Comparison of ENCODE assay signal across 9 cellular contexts in the genomic region with DNA sequence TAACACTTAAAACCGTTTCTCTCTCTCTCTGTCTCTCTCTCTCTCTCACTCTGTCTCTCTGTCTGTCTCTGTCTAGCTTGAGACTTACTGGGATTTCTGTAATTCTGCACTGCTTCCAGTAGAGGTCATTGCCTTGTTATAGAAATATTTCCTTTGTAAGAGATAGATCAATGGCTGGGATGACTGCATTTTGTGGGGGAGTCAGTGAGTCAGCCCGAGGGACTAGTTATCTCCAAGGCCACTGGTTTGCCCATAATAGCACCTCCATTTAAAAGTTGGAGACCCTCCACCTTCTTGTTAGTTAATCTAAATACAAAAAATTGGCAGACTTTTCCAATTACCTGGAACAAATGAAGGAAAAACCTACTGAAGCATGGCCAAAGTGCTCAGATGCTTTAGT.
A peak's percentile ranks its signal among the peaks of the same experiment; 100 is the strongest.
DNase-seq lines count a peak whose midpoint lies in the region; ATAC-seq and TF ChIP-seq lines count a peak whose summit lies in the region.
"Had no signal": no experiment of that assay in that cellular context is flagged by ENCODE, and none has a peak within 500 bp of the region (broad histone marks: within the 10 kb centered on the region; RNA-seq: fewer than 3 reads in every experiment).

No MANE protein-coding gene starts in this region.

- intact Hi-C loops in posterior cingulate gyrus (cut with DNase I), result no loop called here

- peak; percentile 65 for ATAC-seq in GM19452 (IDR thresholded peaks at IDR 0.05; ENCODE audit: unreplicated experiment)
- ATAC-seq in HG03439 (IDR thresholded peaks at IDR 0.05; ENCODE audit: unreplicated experiment), result peak; percentile 72
- ATAC-seq in SK-N-SH treated with all-trans-retinoic acid at 6 μM for 48 hours, result peak; percentile 91

- DNase-seq in EL (peak; percentile 40), iPS DF 19.7 (ENCODE audit: low read depth, low spot score) (peak; percentile 20), mucosa of gallbladder (ENCODE audit: low spot score) (no peak), NCI-H774 (lab: John Stamatoyannopoulos, UW) (no peak), posterior cingulate gyrus (no peak)
- DNase-seq: naive B cell had no signal

TF ChIP-seq in SK-N-SH treated with all-trans-retinoic acid at 6 μM for 48 hours, 23 proteins besides CTCF, POLR2A, EP300 and RAD21:
- TF ChIP-seq, protein P1, sequence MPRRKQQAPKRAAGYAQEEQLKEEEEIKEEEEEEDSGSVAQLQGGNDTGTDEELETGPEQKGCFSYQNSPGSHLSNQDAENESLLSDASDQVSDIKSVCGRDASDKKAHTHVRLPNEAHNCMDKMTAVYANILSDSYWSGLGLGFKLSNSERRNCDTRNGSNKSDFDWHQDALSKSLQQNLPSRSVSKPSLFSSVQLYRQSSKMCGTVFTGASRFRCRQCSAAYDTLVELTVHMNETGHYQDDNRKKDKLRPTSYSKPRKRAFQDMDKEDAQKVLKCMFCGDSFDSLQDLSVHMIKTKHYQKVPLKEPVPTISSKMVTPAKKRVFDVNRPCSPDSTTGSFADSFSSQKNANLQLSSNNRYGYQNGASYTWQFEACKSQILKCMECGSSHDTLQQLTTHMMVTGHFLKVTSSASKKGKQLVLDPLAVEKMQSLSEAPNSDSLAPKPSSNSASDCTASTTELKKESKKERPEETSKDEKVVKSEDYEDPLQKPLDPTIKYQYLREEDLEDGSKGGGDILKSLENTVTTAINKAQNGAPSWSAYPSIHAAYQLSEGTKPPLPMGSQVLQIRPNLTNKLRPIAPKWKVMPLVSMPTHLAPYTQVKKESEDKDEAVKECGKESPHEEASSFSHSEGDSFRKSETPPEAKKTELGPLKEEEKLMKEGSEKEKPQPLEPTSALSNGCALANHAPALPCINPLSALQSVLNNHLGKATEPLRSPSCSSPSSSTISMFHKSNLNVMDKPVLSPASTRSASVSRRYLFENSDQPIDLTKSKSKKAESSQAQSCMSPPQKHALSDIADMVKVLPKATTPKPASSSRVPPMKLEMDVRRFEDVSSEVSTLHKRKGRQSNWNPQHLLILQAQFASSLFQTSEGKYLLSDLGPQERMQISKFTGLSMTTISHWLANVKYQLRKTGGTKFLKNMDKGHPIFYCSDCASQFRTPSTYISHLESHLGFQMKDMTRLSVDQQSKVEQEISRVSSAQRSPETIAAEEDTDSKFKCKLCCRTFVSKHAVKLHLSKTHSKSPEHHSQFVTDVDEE (CRISPR knock-in tag; IDR thresholded peaks at IDR 0.05), result no peak
- TF ChIP-seq, protein P2, sequence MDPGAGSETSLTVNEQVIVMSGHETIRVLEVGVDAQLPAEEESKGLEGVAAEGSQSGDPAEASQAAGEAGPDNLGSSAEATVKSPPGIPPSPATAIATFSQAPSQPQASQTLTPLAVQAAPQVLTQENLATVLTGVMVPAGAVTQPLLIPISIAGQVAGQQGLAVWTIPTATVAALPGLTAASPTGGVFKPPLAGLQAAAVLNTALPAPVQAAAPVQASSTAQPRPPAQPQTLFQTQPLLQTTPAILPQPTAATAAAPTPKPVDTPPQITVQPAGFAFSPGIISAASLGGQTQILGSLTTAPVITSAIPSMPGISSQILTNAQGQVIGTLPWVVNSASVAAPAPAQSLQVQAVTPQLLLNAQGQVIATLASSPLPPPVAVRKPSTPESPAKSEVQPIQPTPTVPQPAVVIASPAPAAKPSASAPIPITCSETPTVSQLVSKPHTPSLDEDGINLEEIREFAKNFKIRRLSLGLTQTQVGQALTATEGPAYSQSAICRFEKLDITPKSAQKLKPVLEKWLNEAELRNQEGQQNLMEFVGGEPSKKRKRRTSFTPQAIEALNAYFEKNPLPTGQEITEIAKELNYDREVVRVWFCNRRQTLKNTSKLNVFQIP (CRISPR knock-in tag; IDR thresholded peaks at IDR 0.05; ENCODE audit: borderline replicate concordance, low read depth), result no peak
- TF ChIP-seq, protein P3, sequence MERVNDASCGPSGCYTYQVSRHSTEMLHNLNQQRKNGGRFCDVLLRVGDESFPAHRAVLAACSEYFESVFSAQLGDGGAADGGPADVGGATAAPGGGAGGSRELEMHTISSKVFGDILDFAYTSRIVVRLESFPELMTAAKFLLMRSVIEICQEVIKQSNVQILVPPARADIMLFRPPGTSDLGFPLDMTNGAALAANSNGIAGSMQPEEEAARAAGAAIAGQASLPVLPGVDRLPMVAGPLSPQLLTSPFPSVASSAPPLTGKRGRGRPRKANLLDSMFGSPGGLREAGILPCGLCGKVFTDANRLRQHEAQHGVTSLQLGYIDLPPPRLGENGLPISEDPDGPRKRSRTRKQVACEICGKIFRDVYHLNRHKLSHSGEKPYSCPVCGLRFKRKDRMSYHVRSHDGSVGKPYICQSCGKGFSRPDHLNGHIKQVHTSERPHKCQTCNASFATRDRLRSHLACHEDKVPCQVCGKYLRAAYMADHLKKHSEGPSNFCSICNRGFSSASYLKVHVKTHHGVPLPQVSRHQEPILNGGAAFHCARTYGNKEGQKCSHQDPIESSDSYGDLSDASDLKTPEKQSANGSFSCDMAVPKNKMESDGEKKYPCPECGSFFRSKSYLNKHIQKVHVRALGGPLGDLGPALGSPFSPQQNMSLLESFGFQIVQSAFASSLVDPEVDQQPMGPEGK (CRISPR knock-in tag; IDR thresholded peaks at IDR 0.05; ENCODE audit: borderline replicate concordance), result no peak
- TF ChIP-seq ZFP30 (CRISPR knock-in tag; IDR thresholded peaks at IDR 0.05), result no peak
- TF ChIP-seq GLIS3 (CRISPR knock-in tag; IDR thresholded peaks at IDR 0.05), result no peak
- TF ChIP-seq ESRRG (CRISPR knock-in tag; IDR thresholded peaks at IDR 0.05), result no peak
- TF ChIP-seq, protein P4, sequence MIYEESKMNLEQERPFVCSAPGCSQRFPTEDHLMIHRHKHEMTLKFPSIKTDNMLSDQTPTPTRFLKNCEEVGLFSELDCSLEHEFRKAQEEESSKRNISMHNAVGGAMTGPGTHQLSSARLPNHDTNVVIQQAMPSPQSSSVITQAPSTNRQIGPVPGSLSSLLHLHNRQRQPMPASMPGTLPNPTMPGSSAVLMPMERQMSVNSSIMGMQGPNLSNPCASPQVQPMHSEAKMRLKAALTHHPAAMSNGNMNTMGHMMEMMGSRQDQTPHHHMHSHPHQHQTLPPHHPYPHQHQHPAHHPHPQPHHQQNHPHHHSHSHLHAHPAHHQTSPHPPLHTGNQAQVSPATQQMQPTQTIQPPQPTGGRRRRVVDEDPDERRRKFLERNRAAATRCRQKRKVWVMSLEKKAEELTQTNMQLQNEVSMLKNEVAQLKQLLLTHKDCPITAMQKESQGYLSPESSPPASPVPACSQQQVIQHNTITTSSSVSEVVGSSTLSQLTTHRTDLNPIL (CRISPR knock-in tag; IDR thresholded peaks at IDR 0.05; ENCODE audit: low read depth), result no peak
- TF ChIP-seq ZNF8 (CRISPR knock-in tag; IDR thresholded peaks at IDR 0.05), result no peak
- TF ChIP-seq ISL1 (CRISPR knock-in tag; IDR thresholded peaks at IDR 0.05), result no peak
- TF ChIP-seq RARB (CRISPR knock-in tag; IDR thresholded peaks at IDR 0.05), result no peak
- TF ChIP-seq ZC3H10 (CRISPR knock-in tag; IDR thresholded peaks at IDR 0.05), result no peak

Comparison
In these comparisons a context has a peak if more than half of its experiments do, and no peak if none do; other contexts are left out.
1. DNase-seq: peak in EL (single experiment) and iPS DF 19.7 (single experiment); none in mucosa of gallbladder (single experiment), NCI-H774 (single experiment) and posterior cingulate gyrus (0 of 10).
2. Peak in every context shown above with its lines, with median percentiles within 50 percentile points of each other: ATAC-seq.